2 cellular contexts compared by ENCODE assay signal in genomic region chr16:67653131-67654068, GRCh38.
TF ChIP-seq lines count a peak whose summit lies in the region.

No MANE protein-coding gene starts in this region.

TF ChIP-seq in HCT116, 20 proteins besides CTCF, POLR2A, EP300 and RAD21:
- TF ChIP-seq ZFX (IDR thresholded peaks at IDR 0.05) (peak; percentile 53; the same call in 1 of the 2 replicates), ZBTB33 (IDR thresholded peaks at IDR 0.05; ENCODE audit: extremely low read depth, insufficient replicate concordance, low read length) (no peak)

TF ChIP-seq in HepG2, 621 proteins besides CTCF, POLR2A, EP300 and RAD21 (continues in another document):
- TF ChIP-seq ZNF281 (CRISPR knock-in tag; IDR thresholded peaks at IDR 0.05; ENCODE audit: borderline replicate concordance) (peak; percentile 68), SAP130 (CRISPR knock-in tag; IDR thresholded peaks at IDR 0.05; ENCODE audit: low read depth) (0 out of 2 replicates have a peak, but pooled peaks have one; percentile 15), TBX2 (CRISPR knock-in tag; IDR thresholded peaks at IDR 0.05; ENCODE audit: borderline replicate concordance) (peak; percentile 33; the same call in 1 of the 2 replicates), ZSCAN25 (CRISPR knock-in tag; IDR thresholded peaks at IDR 0.05) (0 out of 2 replicates have a peak, but pooled peaks have one; percentile 9), RFX1 (IDR thresholded peaks at IDR 0.05) (no peak), PHF8 (CRISPR knock-in tag; IDR thresholded peaks at IDR 0.05) (0 out of 2 replicates have a peak, but pooled peaks have one; percentile 30), BORCS8-MEF2B (CRISPR knock-in tag; IDR thresholded peaks at IDR 0.05) (peak; percentile 3; the same call in 1 of the 2 replicates), ZNF639 (CRISPR knock-in tag; conservative IDR thresholded peaks at IDR 0.05) (no peak), CBX2 (IDR thresholded peaks at IDR 0.05; ENCODE audit: low read depth, low read length) (no peak), CBX2 (CRISPR knock-in tag; IDR thresholded peaks at IDR 0.05; ENCODE audit: low read depth) (no peak), TFAP4 (IDR thresholded peaks at IDR 0.05; ENCODE audit: borderline replicate concordance, low read depth) (no peak), GABPB1 (CRISPR knock-in tag; IDR thresholded peaks at IDR 0.05) (peak; percentile 40; the same call in 1 of the 2 replicates), ZXDC (CRISPR knock-in tag; IDR thresholded peaks at IDR 0.05) (no peak), TCF7 (IDR thresholded peaks at IDR 0.05; ENCODE audit: low read depth) (no peak), MYC (CRISPR knock-in tag; IDR thresholded peaks at IDR 0.05; ENCODE audit: borderline replicate concordance) (peak; percentile 17; the same call in 1 of the 2 replicates), MAX (IDR thresholded peaks at IDR 0.05) (peak; percentile 38; the same call in 1 of the 2 replicates), ZNF589 (CRISPR knock-in tag; conservative IDR thresholded peaks at IDR 0.05) (0 out of 2 replicates have a peak, but pooled peaks have one; percentile 40), REST (IDR thresholded peaks at IDR 0.05; ENCODE audit: borderline replicate concordance in 1 of 2, low read depth in 1 of 2, low read length in 2 of 2) (peak; percentile 56 to 90), ZFP36L2 (CRISPR knock-in tag; IDR thresholded peaks at IDR 0.05) (no peak), EED (CRISPR knock-in tag; IDR thresholded peaks at IDR 0.05) (no peak), HNF1B (CRISPR knock-in tag; IDR thresholded peaks at IDR 0.05) (no peak), EZH2 (conservative IDR thresholded peaks at IDR 0.05; ENCODE audit: low read depth, low read length) (peak; percentile 65; the same call in 1 of the 2 replicates), SKI (IDR thresholded peaks at IDR 0.05; ENCODE audit: partially characterized antibody) (peak; percentile 15), ZNF800 (CRISPR knock-in tag; IDR thresholded peaks at IDR 0.05) (no peak), MAZ (IDR thresholded peaks at IDR 0.05; ENCODE audit: borderline replicate concordance, low read depth, low read length) (no peak), MAZ (CRISPR knock-in tag; IDR thresholded peaks at IDR 0.05; ENCODE audit: low read depth) (peak; percentile 16), SSRP1 (CRISPR knock-in tag; IDR thresholded peaks at IDR 0.05) (no peak), REL (CRISPR knock-in tag; conservative IDR thresholded peaks at IDR 0.05) (0 out of 2 replicates have a peak, but pooled peaks have one; percentile 10), AHR (CRISPR knock-in tag; IDR thresholded peaks at IDR 0.05) (no peak), AGO1 (IDR thresholded peaks at IDR 0.05; ENCODE audit: low read depth, low read length, poor library complexity, severe bottlenecking) (peak; percentile 20), RXRA (CRISPR knock-in tag; IDR thresholded peaks at IDR 0.05) (peak; percentile 21; the same call in 1 of the 2 replicates), ZSCAN21 (CRISPR knock-in tag; IDR thresholded peaks at IDR 0.05; ENCODE audit: borderline replicate concordance) (peak; percentile 6; the same call in 1 of the 2 replicates), PATZ1 (CRISPR knock-in tag; IDR thresholded peaks at IDR 0.05) (peak; percentile 25; the same call in 1 of the 2 replicates), ZFAT (CRISPR knock-in tag; conservative IDR thresholded peaks at IDR 0.05) (no peak), HNRNPK (IDR thresholded peaks at IDR 0.05; ENCODE audit: low read depth, low read length, poor library complexity, severe bottlenecking) (peak; percentile 48), ZNF597 (CRISPR knock-in tag; IDR thresholded peaks at IDR 0.05) (no peak), TCF12 (IDR thresholded peaks at IDR 0.05) (no peak), TCF12 (CRISPR knock-in tag; IDR thresholded peaks at IDR 0.05) (no peak)
